ENCODE assay signal across 8 cellular contexts in genomic region chr12:132986885-132987225, GRCh38. TPM values are rescaled to one million over a fixed set of nuclear protein-coding genes. Genes with fewer than 3 reads are reported as not detected.
DNase-seq lines count a peak whose midpoint lies in the region; ATAC-seq and TF ChIP-seq lines count a peak whose summit lies in the region.

No MANE protein-coding gene starts in this region.

- H3K27me3 ChIP-seq in liver (ENCODE audit: control insufficient read depth in 4 of 4, insufficient read depth in 4 of 4, low read length in 3 of 4) (no peaks in the 10 kb centered on the region), upper lobe of right lung (no peaks in the 10 kb centered on the region)

- intact Hi-C loops in upper lobe of right lung (cut with DNase I) = no loop called here

- ATAC-seq in HG03354 (IDR thresholded peaks at IDR 0.05; ENCODE audit: poor library complexity, severe bottlenecking, unreplicated experiment) (peak; percentile 17), upper lobe of right lung (no peak)

- peaks cover 7 to 16% (median 15%) of the 10 kb centered on the region in 4 donors for H3K4me1 ChIP-seq in liver (ENCODE audit: control insufficient read depth in 4 of 4, insufficient read depth in 4 of 4, low read length in 3 of 4)
- H3K4me1 ChIP-seq in upper lobe of right lung = peaks cover 19% of the 10 kb centered on the region

- WGBS in liver = 2% methylated on average over 11 of the region's 11 CpGs

- peak overlapping the region in 1 of 2 donors; percentile 75 for H3K9ac ChIP-seq in liver (ENCODE audit: low read depth in 1 of 2, low read length in 2 of 2)

- H3K36me3 ChIP-seq in liver (ENCODE audit: control insufficient read depth in 4 of 4, insufficient read depth in 3 of 4, low read depth in 1 of 4, low read length in 3 of 4) (peaks cover 0 to 4% (median 1%) of the 10 kb centered on the region in 4 donors), upper lobe of right lung (no peaks in the 10 kb centered on the region)

- in situ Hi-C loops in G401 (cut with HindIII; ENCODE audit: low sequenced_read_pairs) = no loop called here

- TF ChIP-seq CTCF in liver (IDR thresholded peaks at IDR 0.05; ENCODE audit: low read depth, low read length, missing input control) (no peak), upper lobe of right lung (IDR thresholded peaks at IDR 0.05) (no peak), GM10266 (IDR thresholded peaks at IDR 0.05; ENCODE audit: control insufficient read depth, insufficient read depth, low read depth, missing control alignments) (no peak)

- no peak for TF ChIP-seq RAD21 in liver (IDR thresholded peaks at IDR 0.05)

- peak; percentile 1 for DNase-seq in G401 (ENCODE audit: low spot score)
- peak; percentile 19 for DNase-seq in amniotic epithelial cell (ENCODE audit: low read depth)
- no peak for DNase-seq in upper lobe of right lung
- no peak for DNase-seq in GM10266 (ENCODE audit: extremely low spot score)
- no peak for DNase-seq in midbrain (lab: John Stamatoyannopoulos, UW)
- no peak for DNase-seq in NCI-H1092 (lab: John Stamatoyannopoulos, UW)

- H3K27ac ChIP-seq in liver (ENCODE audit: low read depth in 1 of 2, low read length in 2 of 2) (peak overlapping the region; percentile 62 to 72), upper lobe of right lung (peak overlapping the region; percentile 87)

- H3K4me3 ChIP-seq in liver (ENCODE audit: low read depth in 1 of 3, low read length in 3 of 3) = peak overlapping the region; percentile 77 to 94 (median 93)
- H3K4me3 ChIP-seq in upper lobe of right lung = peak overlapping the region; percentile 98

- H3K9me3 ChIP-seq in liver (ENCODE audit: control insufficient read depth in 4 of 4, low read length in 3 of 4) (peaks cover 3 to 12% (median 7%) of the 10 kb centered on the region in 4 donors), upper lobe of right lung (peaks cover 18% of the 10 kb centered on the region)

TF ChIP-seq in liver, 16 proteins besides CTCF, POLR2A, EP300 and RAD21:
- no peak for TF ChIP-seq REST (IDR thresholded peaks at IDR 0.05)

RNA-seq across cellular contexts. Expression of gene ZNF26, which starts 0.7 kb away (rescaled TPM):
- 10.5 and 17.5 TPM in 2 replicates for total RNA-seq in G401 (2014; rRNA removed; shearing (Covaris generic))
- 1 to 10 TPM; 6.9 to 9.5 TPM for total RNA-seq in liver
- 1 to 10 TPM; 1.7 to 2.8 TPM for polyA plus RNA-seq in liver
- total RNA-seq in upper lobe of right lung = 11.4 TPM

RNA-seq across cellular contexts. Expression of gene ZNF605, which starts 30.7 kb away (rescaled TPM):
- total RNA-seq in G401 (2014; rRNA removed; shearing (Covaris generic)) = 5.7 and 7.1 TPM in 2 replicates
- total RNA-seq in liver (1 to 10 TPM; 3.6 to 9.5 TPM), upper lobe of right lung (13.4 TPM)
- polyA plus RNA-seq in liver = 1 to 10 TPM; 1.2 to 3.5 TPM

RNA-seq across cellular contexts. Expression of gene ZNF84, which starts 50.5 kb away (rescaled TPM):
- 10.0 and 32.6 TPM in 2 replicates for total RNA-seq in G401 (2014; rRNA removed; shearing (Covaris generic))
- 10 to 100 TPM in 1 of 2 donors, 1 to 10 TPM in 1; 9.5 to 15.6 TPM for total RNA-seq in liver
- polyA plus RNA-seq in liver = 1 to 10 TPM; 3.2 to 4.8 TPM
- total RNA-seq in upper lobe of right lung = 24.1 TPM

Comparison
In these comparisons a context has a peak if more than half of its experiments do, and no peak if none do; other contexts are left out.
1. DNase-seq: peak in G401 (single experiment) and amniotic epithelial cell (single experiment); none in upper lobe of right lung (single experiment), GM10266 (single experiment), midbrain (single experiment) and NCI-H1092 (single experiment).